ENCODE assay signal across 9 cellular contexts in the genomic region with DNA sequence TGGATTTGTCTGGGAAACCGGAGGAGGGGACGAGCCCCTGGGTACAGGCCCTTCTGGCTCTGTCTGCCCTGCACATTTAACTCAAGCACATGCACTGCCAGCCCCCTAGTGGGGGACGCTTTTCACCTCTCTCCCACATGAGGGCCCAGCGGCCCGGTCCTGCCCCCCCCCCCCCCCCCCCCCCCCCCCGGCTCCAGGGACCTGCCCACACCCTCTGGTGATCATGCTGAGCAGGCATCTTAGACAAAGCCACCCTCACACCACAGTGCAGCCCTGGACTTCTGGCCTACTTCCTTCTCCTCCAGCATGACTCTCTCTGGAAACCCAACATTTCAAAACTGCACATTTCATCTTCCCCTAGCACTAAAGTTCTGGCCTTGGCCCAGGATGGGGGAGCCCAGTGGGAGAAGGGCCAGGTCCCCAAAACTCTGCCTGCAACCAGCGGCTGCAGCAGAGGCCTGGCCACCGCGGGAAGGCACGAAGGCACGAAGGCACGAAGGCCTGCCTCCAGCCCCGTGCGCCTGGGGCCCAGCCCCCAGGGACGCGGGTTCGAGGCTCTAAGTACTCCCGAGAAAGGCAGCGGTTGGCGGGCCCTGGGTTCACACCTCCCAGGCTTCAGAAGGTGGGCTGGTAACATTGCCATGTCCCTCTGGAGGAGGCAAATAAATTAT. TPM values are rescaled to one million over a fixed set of nuclear protein-coding genes. Genes with fewer than 3 reads are reported as not detected.
DNase-seq lines count a peak whose midpoint lies in the region; ATAC-seq and TF ChIP-seq lines count a peak whose summit lies in the region.
"Had no signal": no experiment of that assay in that cellular context is flagged by ENCODE, and none has a peak within 500 bp of the region (broad histone marks: within the 10 kb centered on the region; RNA-seq: fewer than 3 reads in every experiment).

No MANE protein-coding gene starts in this region.

- no peak overlapping the region for H3K4me3 ChIP-seq in HAP-1
- H3K4me3 ChIP-seq in spleen, result no peak overlapping the region

- H3K4me1 ChIP-seq in HAP-1 (no peaks in the 10 kb centered on the region), spleen (no peaks in the 10 kb centered on the region)

- H3K9me3 ChIP-seq in HAP-1, result no peaks in the 10 kb centered on the region
- H3K9me3 ChIP-seq in spleen, result no peaks in the 10 kb centered on the region

- ATAC-seq in left ventricle myocardium superior (peak; percentile 3), GM19035 (IDR thresholded peaks at IDR 0.05; ENCODE audit: unreplicated experiment) (no peak), HG03139 (IDR thresholded peaks at IDR 0.05; ENCODE audit: unreplicated experiment) (no peak)

- WGBS in spleen, 5 donors, result 76 to 83% (median 79%) methylated on average over 13 to 19 of the region's 20 CpGs

- TF ChIP-seq POLR2A in spleen (IDR thresholded peaks at IDR 0.05), result no peak

- no peak for TF ChIP-seq CTCF in spleen (IDR thresholded peaks at IDR 0.05 in 8 of 11, conservative IDR thresholded peaks at IDR 0.05 in 3 of 11)

- intact Hi-C loops in left ventricle myocardium superior (cut with micrococcal nuclease) (no loop called here), spleen (cut with DNase I; ENCODE audit: low total_unique reads) (no loop called here)

- H3K27me3 ChIP-seq in HAP-1 (ENCODE audit: low read depth) (0 out of 2 replicates have a peak, but pooled peaks cover 3% of the 10 kb centered on the region), spleen (replicated peaks in 1 of 7) (peaks cover 0 to 20% (median 0%) of the 10 kb centered on the region in 7 donors)

- H3K36me3 ChIP-seq in HAP-1 (replicated peaks), result no peaks in the 10 kb centered on the region
- no peaks in the 10 kb centered on the region for H3K36me3 ChIP-seq in spleen

- H3K27ac ChIP-seq in spleen, result no peak overlapping the region

- in situ Hi-C loops in HAP-1 (cut with MboI; ENCODE audit: low sequenced_read_pairs), result no loop called here

- DNase-seq in HAP-1 (ENCODE audit: low spot score in 2 of 2), result peak; percentile 16 to 70
- peak; percentile 64 for DNase-seq in SK-N-DZ (ENCODE audit: low spot score)
- DNase-seq in left ventricle myocardium superior, result no peak
- peak; percentile 67 for DNase-seq in spleen
- no peak for DNase-seq in NK-92 (lab: John Stamatoyannopoulos, UW; ENCODE audit: unreplicated experiment)
- DNase-seq: NCI-H2227 treated with DMSO at 0.1 percent for 48 hours had no signal

RNA-seq across cellular contexts. Expression of a gene that starts 14.1 kb away (rescaled TPM):
- 7.5 and 10.0 TPM in 2 replicates for polyA plus RNA-seq in SK-N-DZ (2014; cell fraction: cytosol; rRNA removed)
- 12.3 and 12.6 TPM in 2 replicates for polyA plus RNA-seq in SK-N-DZ (2014; cell fraction: nucleus; rRNA removed)
- total RNA-seq in left ventricle myocardium superior, result 28.5 TPM
- total RNA-seq in spleen, result 1 to 10 TPM in 6 of 7 donors, under 1 TPM in 1; 0.57 to 9.5 (median 4.8) TPM
- polyA plus RNA-seq in spleen, result 1 to 10 TPM in 2 of 3 donors, under 1 TPM in 1; 0.63 to 3.1 (median 2.4) TPM

RNA-seq across cellular contexts. Expression of a gene that starts 51.6 kb away (rescaled TPM):
- not detected in 2 replicates for polyA plus RNA-seq in SK-N-DZ (2014; cell fraction: cytosol; rRNA removed)
- not detected in 2 replicates for polyA plus RNA-seq in SK-N-DZ (2014; cell fraction: nucleus; rRNA removed)
- total RNA-seq in left ventricle myocardium superior (not detected), spleen (not detected)
- not detected for polyA plus RNA-seq in spleen
- total RNA-seq: glomerular endothelial cell had no signal

Comparison
In these comparisons a context has a peak if more than half of its experiments do, and no peak if none do; other contexts are left out.
1. DNase-seq: peak in HAP-1 (2 of 2), SK-N-DZ (single experiment) and spleen (single experiment); none in left ventricle myocardium superior (single experiment) and NK-92 (single experiment).